ENCODE assay signal across 30 cellular contexts in the genomic region with DNA sequence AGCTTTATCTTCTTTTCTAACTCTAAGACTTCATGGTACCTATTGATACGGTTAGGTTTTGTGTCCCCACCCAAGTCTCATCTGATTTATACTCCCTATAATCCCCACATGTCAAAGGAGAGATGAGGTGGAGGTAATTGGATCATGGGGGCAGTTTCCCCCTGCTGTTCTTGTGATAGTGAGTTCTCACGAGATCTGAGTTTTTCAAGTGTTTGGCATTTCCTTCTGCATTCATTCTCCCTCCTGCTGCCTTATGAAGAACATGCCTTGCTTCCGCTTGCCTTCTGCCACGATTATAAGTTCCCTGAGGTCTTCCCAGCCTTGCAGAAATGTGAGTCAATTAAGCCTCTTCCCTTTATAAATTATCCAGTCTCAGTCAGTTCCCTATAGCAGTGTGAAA. TPM values are rescaled to one million over a fixed set of nuclear protein-coding genes. Genes with fewer than 3 reads are reported as not detected.
"Had no signal": no experiment of that assay in that cellular context is flagged by ENCODE, and none has a peak within 500 bp of the region (broad histone marks: within the 10 kb centered on the region; RNA-seq: fewer than 3 reads in every experiment).

No MANE protein-coding gene starts in this region.

- H3K27me3 ChIP-seq: testis, thyroid gland, vagina had no signal

- H3K9me3 ChIP-seq: left lung, mucosa of descending colon, pancreas, prostate gland, testis, thyroid gland, transverse colon, upper lobe of left lung, vagina had no signal

- H3K4me3 Mint-ChIP-seq: immature natural killer cell; naive thymus-derived CD4-positive, alpha-beta T cell; natural killer cell treated with Interleukin-12 subunit alpha and Interleukin-12 subunit beta and Interleukin-15 and Interleukin-18, amount 100 ng/mL, for 72 hours; stimulated activated naive B cell treated with anti-CD40 and anti-IgM and Interleukin-4, amounts not matched to agents 10 μg/mL and 1 μg/mL and 100 μg/mL, for 72 hours had no signal

- ATAC-seq: left colon; left lung; mucosa of descending colon; naive thymus-derived CD4-positive, alpha-beta T cell; natural killer cell treated with Interleukin-12 subunit alpha and Interleukin-12 subunit beta and Interleukin-15 and Interleukin-18, amount 100 ng/mL, for 72 hours; pancreas; right cardiac atrium; sciatic nerve; stimulated activated naive B cell treated with anti-CD40 and anti-IgM and Interleukin-4, amounts not matched to agents 10 μg/mL and 1 μg/mL and 100 μg/mL, for 72 hours; stimulated activated naive CD8-positive, alpha-beta T cell treated with anti-CD3 and anti-CD28 coated beads, Interleukin-15, Interleukin-2, amounts not matched to agents 100 U/mL and 50 U/mL, for 24 hours had no signal

- H3K36me3 Mint-ChIP-seq: stimulated activated naive B cell treated with anti-CD40 and anti-IgM and Interleukin-4, amounts not matched to agents 10 μg/mL and 1 μg/mL and 100 μg/mL, for 72 hours had no signal

- H3K27ac Mint-ChIP-seq: immature natural killer cell; naive thymus-derived CD4-positive, alpha-beta T cell; natural killer cell treated with Interleukin-12 subunit alpha and Interleukin-12 subunit beta and Interleukin-15 and Interleukin-18, amount 100 ng/mL, for 72 hours; stimulated activated naive B cell treated with anti-CD40 and anti-IgM and Interleukin-4, amounts not matched to agents 10 μg/mL and 1 μg/mL and 100 μg/mL, for 72 hours had no signal

- H3K4me3 ChIP-seq: left lung, lung, mucosa of descending colon, pancreas, prostate gland, skin epidermis, stomach, testis, thyroid gland, transverse colon, upper lobe of left lung, vagina had no signal

- H3K4me1 ChIP-seq: left lung, pancreas, prostate gland, vagina had no signal

- H3K27ac ChIP-seq: left lung, pancreas, prostate gland, skin epidermis, stomach, testis, thyroid gland, transverse colon, upper lobe of left lung, vagina had no signal

- H3K36me3 ChIP-seq: left lung, pancreas, prostate gland, stomach, thyroid gland, transverse colon, upper lobe of left lung, vagina had no signal

- H3K4me1 Mint-ChIP-seq: immature natural killer cell had no signal

- DNase-seq: hippocampal formation; immature natural killer cell; kidney; left colon; left lung; midbrain; mucosa of descending colon; naive thymus-derived CD4-positive, alpha-beta T cell; nucleus accumbens; pancreas; posterior cingulate gyrus; retina; right cardiac atrium; stimulated activated CD4-positive, alpha-beta T cell treated with anti-CD3 and anti-CD28 coated beads, Interleukin-12 subunit alpha, Interleukin-12 subunit beta, amount 100 ng/mL, for 4 hours; stimulated activated CD4-positive, alpha-beta T cell treated with anti-CD3 and anti-CD28 coated beads, Interleukin-15, amount 100 ng/mL, for 24 hours; stimulated activated CD4-positive, alpha-beta T cell treated with anti-CD3 and anti-CD28 coated beads, Interleukin-2, amount 100 ng/mL, for 24 hours; stimulated activated CD4-positive, alpha-beta T cell treated with anti-CD3 and anti-CD28 coated beads, Interleukin-4, amount 100 ng/mL, for 1 hour; stimulated activated naive B cell treated with anti-CD40 and anti-IgM and Interleukin-4, amounts not matched to agents 10 μg/mL and 1 μg/mL and 100 μg/mL, for 72 hours; stimulated activated naive CD8-positive, alpha-beta T cell treated with anti-CD3 and anti-CD28 coated beads, Interleukin-15, Interleukin-2, amounts not matched to agents 100 U/mL and 50 U/mL, for 24 hours; stomach; testis; thyroid gland; transverse colon; upper lobe of left lung had no signal

RNA-seq across cellular contexts. Expression of a gene that starts 5.1 kb away (rescaled TPM):
- total RNA-seq: naive thymus-derived CD4-positive, alpha-beta T cell; natural killer cell treated with Interleukin-12 subunit alpha and Interleukin-12 subunit beta and Interleukin-15 and Interleukin-18, amount 100 ng/mL, for 72 hours had no signal
- polyA plus RNA-seq: immature natural killer cell; naive thymus-derived CD4-positive, alpha-beta T cell had no signal
